Comparison of ENCODE assay signal across 2 cellular contexts in genomic region chr10:75443362-75443761, GRCh38.
TF ChIP-seq lines count a peak whose summit lies in the region.

No MANE protein-coding gene starts in this region.

TF ChIP-seq in HEK293, 187 proteins besides CTCF, POLR2A, EP300 and RAD21 (continued from another document):
- TF ChIP-seq HIC1 (tag by site-specific recombination; IDR thresholded peaks at IDR 0.05) (no peak), SETDB1 (IDR thresholded peaks at IDR 0.05; ENCODE audit: insufficient read length, low read length) (peak; percentile 65), ZNF335 (tag by site-specific recombination; conservative IDR thresholded peaks at IDR 0.05) (no peak)
TF ChIP-seq in HEK293: peak in this region for 2.

TF ChIP-seq in K562, 482 proteins besides CTCF, POLR2A, EP300 and RAD21 (continued from another document):
- TF ChIP-seq ETS1 (conservative IDR thresholded peaks at IDR 0.05; ENCODE audit: control insufficient read depth, low read depth, low read length) (no peak), MYBL2 (IDR thresholded peaks at IDR 0.05; ENCODE audit: low read depth) (no peak), MYBL2 (CRISPR knock-in tag; IDR thresholded peaks at IDR 0.05; ENCODE audit: borderline replicate concordance) (no peak)
